ENCODE assay signal across 20 cellular contexts in genomic region chr2:239355139-239355538, GRCh38. TPM values are rescaled to one million over a fixed set of nuclear protein-coding genes. Genes with fewer than 3 reads are reported as not detected.
A peak's percentile ranks its signal among the peaks of the same experiment; 100 is the strongest.
DNase-seq lines count a peak whose midpoint lies in the region; ATAC-seq, FAIRE-seq and TF ChIP-seq lines count a peak whose summit lies in the region.
"Had no signal": no experiment of that assay in that cellular context is flagged by ENCODE, and none has a peak within 500 bp of the region (broad histone marks: within the 10 kb centered on the region; RNA-seq: fewer than 3 reads in every experiment).

No MANE protein-coding gene starts in this region.

- H4K20me1 ChIP-seq in GM23338 (replicated peaks; ENCODE audit: insufficient read depth), result peaks cover 11% of the 10 kb centered on the region

- H3F3A ChIP-seq in GM23338 (replicated peaks; ENCODE audit: low read depth), result no peaks in the 10 kb centered on the region

- H3K27ac ChIP-seq in psoas muscle (peak overlapping the region; percentile 37), GM23338 (ENCODE audit: low read depth) (no peak overlapping the region)
- H3K27ac ChIP-seq: epithelial cell of prostate, SJSA1 had no signal

- H3K9me2 ChIP-seq in GM23338 (ENCODE audit: insufficient read depth), result no peaks in the 10 kb centered on the region

- H3K27me3 ChIP-seq in psoas muscle (ENCODE audit: insufficient read depth in 3 of 3, low read length in 2 of 3) (no peaks in the 10 kb centered on the region), GM23338 (ENCODE audit: insufficient read depth) (no peaks in the 10 kb centered on the region)
- H3K27me3 ChIP-seq: SJSA1 had no signal

- 0 out of 3 replicates have a peak, but pooled peaks cover 5% of the 10 kb centered on the region for H3K9me3 Mint-ChIP-seq in GM23338
- H3K9me3 Mint-ChIP-seq: natural killer cell treated with Interleukin-12 subunit alpha and Interleukin-12 subunit beta and Interleukin-15 and Interleukin-18, amount 100 ng/mL, for 72 hours had no signal

- ATAC-seq in psoas muscle (no peak), GM23338 (no peak)
- ATAC-seq: activated naive CD4-positive, alpha-beta T cell treated with anti-CD3 and anti-CD28 coated beads, Interleukin-2, amount 50 U/mL, for 72 hours; natural killer cell treated with Interleukin-12 subunit alpha and Interleukin-12 subunit beta and Interleukin-15 and Interleukin-18, amount 100 ng/mL, for 72 hours; PC-3 had no signal

- H2AFZ ChIP-seq in GM23338, result no peak overlapping the region

- in situ Hi-C loops in astrocyte of the spinal cord (cut with HindIII; ENCODE audit: low sequenced_read_pairs), result no loop called here

- WGBS in psoas muscle, 3 donors, result 56 to 68% (median 57%) methylated on average over 2 of the region's 2 CpGs

- intact Hi-C loops in psoas muscle (cut with DNase I), result no loop called here

- peaks cover 16% of the 10 kb centered on the region for H3K4me1 ChIP-seq in psoas muscle
- H3K4me1 ChIP-seq in GM23338 (ENCODE audit: insufficient read depth), result 0 out of 2 replicates have a peak, but pooled peaks cover 7% of the 10 kb centered on the region
- H3K4me1 ChIP-seq: SJSA1 had no signal

- TF ChIP-seq CTCF in AG10803 (conservative IDR thresholded peaks at IDR 0.05; ENCODE audit: low read length) (no peak), astrocyte of the spinal cord (IDR thresholded peaks at IDR 0.05; ENCODE audit: low read depth, low read length) (no peak), foreskin fibroblast (IDR thresholded peaks at IDR 0.05; ENCODE audit: low read depth, low read length) (no peak), psoas muscle (IDR thresholded peaks at IDR 0.05) (no peak), GM23338 (conservative IDR thresholded peaks at IDR 0.05; ENCODE audit: low read depth in 2 of 2) (no peak)

- H3K27me3 Mint-ChIP-seq in GM23338 (ENCODE audit: insufficient read depth, low read depth, poor library complexity), result peaks cover 6% of the 10 kb centered on the region
- H3K27me3 Mint-ChIP-seq: activated B cell treated with CpG ODN at 0.5 μM for 24 hours; CD4-positive, alpha-beta T cell; natural killer cell treated with Interleukin-12 subunit alpha and Interleukin-12 subunit beta and Interleukin-15 and Interleukin-18, amount 100 ng/mL, for 72 hours had no signal

- peaks cover 31% of the 10 kb centered on the region for H3K36me3 Mint-ChIP-seq in GM23338 (ENCODE audit: low read depth)

- no peak overlapping the region for H3K27ac Mint-ChIP-seq in GM23338
- H3K27ac Mint-ChIP-seq: activated B cell treated with CpG ODN at 0.5 μM for 24 hours; activated naive CD4-positive, alpha-beta T cell treated with anti-CD3 and anti-CD28 coated beads, Interleukin-2, amount 50 U/mL, for 72 hours; CD4-positive, alpha-beta T cell; natural killer cell treated with Interleukin-12 subunit alpha and Interleukin-12 subunit beta and Interleukin-15 and Interleukin-18, amount 100 ng/mL, for 72 hours had no signal

- no peak overlapping the region for H3K4me3 Mint-ChIP-seq in GM23338
- H3K4me3 Mint-ChIP-seq: activated B cell treated with CpG ODN at 0.5 μM for 24 hours; CD4-positive, alpha-beta T cell; natural killer cell treated with Interleukin-12 subunit alpha and Interleukin-12 subunit beta and Interleukin-15 and Interleukin-18, amount 100 ng/mL, for 72 hours had no signal

- peaks cover 12% of the 10 kb centered on the region for H3K4me1 Mint-ChIP-seq in GM23338
- H3K4me1 Mint-ChIP-seq: activated B cell treated with CpG ODN at 0.5 μM for 24 hours had no signal

- H3K36me3 ChIP-seq in psoas muscle (ENCODE audit: insufficient read depth in 1 of 2, low read depth in 1 of 2) (peaks cover 0 to 17% of the 10 kb centered on the region in 2 donors), GM23338 (ENCODE audit: insufficient read depth) (no peaks in the 10 kb centered on the region)

- no peak overlapping the region for H3K4me2 ChIP-seq in GM23338

- H3K4me3 ChIP-seq in AG10803 (ENCODE audit: low read length) (no peak overlapping the region), astrocyte of the spinal cord (ENCODE audit: low read depth, low read length) (no peak overlapping the region), foreskin fibroblast (ENCODE audit: low read depth in 1 of 2, low read length in 2 of 2) (no peak overlapping the region), psoas muscle (no peak overlapping the region), GM23338 (no peak overlapping the region)
- H3K4me3 ChIP-seq: SJSA1 had no signal

- DNase-seq in AG10803 (ENCODE audit: low read depth) (peak; percentile 60), astrocyte of the spinal cord (ENCODE audit: low read depth, low spot score) (peak; percentile 29), foreskin fibroblast (peak; percentile 21 to 53), psoas muscle (no peak), urothelium cell line (ENCODE audit: low spot score) (no peak), NCI-H524 treated with DMSO at 0.1 percent for 48 hours (lab: John Stamatoyannopoulos, UW) (no peak), GM23338 (ENCODE audit: low spot score) (no peak)
- no peak for DNase-seq in activated CD4-positive, alpha-beta T cell treated with anti-CD3 and anti-CD28 coated beads, Interleukin-2, amount 50 U/mL, for 48 hours
- DNase-seq: ACHN; activated B cell treated with CpG ODN at 0.5 μM for 24 hours; activated T-cell treated with anti-CD3 and anti-CD28 coated beads, Interleukin-2, amount 50 U/mL, for 48 hours; CD4-positive, alpha-beta T cell; PC-3; posterior cingulate gyrus; stimulated activated CD4-positive, alpha-beta T cell treated with anti-CD3 and anti-CD28 coated beads, Interleukin-4, amount 100 ng/mL, for 4 hours had no signal

- no peak for FAIRE-seq in urothelium cell line (lab: Jason Lieb, UNC)
- FAIRE-seq: islet of Langerhans had no signal

- H3K79me2 ChIP-seq in GM23338 (replicated peaks; ENCODE audit: insufficient read depth), result peaks cover 96% of the 10 kb centered on the region

- no peaks in the 10 kb centered on the region for H3K9me3 ChIP-seq in psoas muscle

TF ChIP-seq in GM23338, 12 proteins besides CTCF, POLR2A, EP300 and RAD21 (continues in another document):
- TF ChIP-seq POLR2AphosphoS5 (IDR thresholded peaks at IDR 0.05; ENCODE audit: low read depth), result no peak
- TF ChIP-seq EZH2 (IDR thresholded peaks at IDR 0.05; ENCODE audit: low read depth, unreplicated experiment), result no peak
- TF ChIP-seq EZH2phosphoT487 (IDR thresholded peaks at IDR 0.05; ENCODE audit: unreplicated experiment), result no peak
- no peak for TF ChIP-seq ZNF462 (CRISPR knock-in tag; IDR thresholded peaks at IDR 0.05)

RNA-seq across cellular contexts. Expression of gene HDAC4, which starts 45.7 kb away (rescaled TPM):
- 100 to 1,000 TPM; 129 to 329 (median 154) TPM for total RNA-seq in psoas muscle
- polyA plus RNA-seq in psoas muscle (10 to 100 TPM in 2 of 3 donors, 1 to 10 TPM in 1; 7.9 to 38.6 (median 29.9) TPM), GM23338 (2016; fragmentation: Nextera tagmentation; extraction: Ambion mirVana) (6.6 and 8.1 TPM in 2 replicates)
- 41.8 and 46.2 TPM in 2 replicates for total RNA-seq in GM23338 (2014; rRNA removed; shearing (Covaris generic))

Comparison
In these comparisons a context has a peak if more than half of its experiments do, and no peak if none do; other contexts are left out.
1. DNase-seq: peak in AG10803 (single experiment), astrocyte of the spinal cord (single experiment) and foreskin fibroblast (2 of 2); none in psoas muscle (0 of 2), urothelium cell line (single experiment), NCI-H524 treated with DMSO at 0.1 percent for 48 hours (single experiment), GM23338 (single experiment) and activated CD4-positive, alpha-beta T cell treated with anti-CD3 and anti-CD28 coated beads, Interleukin-2, amount 50 U/mL, for 48 hours (0 of 2).